ENCODE assay signal across 8 cellular contexts in the genomic region with DNA sequence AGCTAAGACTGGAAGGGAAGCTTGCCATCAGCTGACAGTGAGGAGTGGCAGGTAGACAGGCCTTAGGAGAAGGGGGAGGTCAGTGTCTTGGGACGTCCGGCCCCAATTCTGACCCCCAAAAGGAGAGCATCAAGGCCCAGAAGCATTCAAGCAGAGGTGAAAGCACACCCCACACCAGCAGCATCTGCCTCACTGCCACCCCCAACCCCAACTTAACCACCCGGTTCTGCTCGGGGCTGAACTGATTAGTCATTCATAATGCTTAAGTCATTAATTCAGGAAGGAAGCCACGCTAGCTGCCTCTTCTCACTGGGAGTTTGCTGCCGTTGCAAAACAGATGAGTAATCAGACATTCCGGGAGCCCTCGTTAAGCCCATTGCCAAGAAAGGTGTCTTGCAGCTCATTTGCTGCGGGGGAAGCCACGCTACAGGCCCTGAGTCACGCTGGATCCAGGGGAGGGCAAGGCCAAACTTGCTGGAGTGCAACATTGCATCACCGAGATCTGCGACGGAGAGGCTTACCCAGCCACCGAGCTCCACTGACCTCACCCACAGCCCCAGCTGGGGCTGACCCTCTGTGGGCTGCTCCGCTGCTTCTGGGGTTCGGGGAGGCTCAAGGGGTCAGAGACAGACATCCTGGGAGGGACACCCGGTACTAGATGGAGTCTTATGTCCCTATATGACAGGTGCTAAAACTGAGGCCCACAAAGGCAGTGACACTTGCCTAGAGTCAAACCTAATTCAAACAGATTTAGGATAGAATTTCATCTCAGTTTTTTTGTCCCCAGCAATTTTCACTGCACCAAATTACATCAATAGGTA. TPM values are rescaled to one million over a fixed set of nuclear protein-coding genes. Genes with fewer than 3 reads are reported as not detected.
DNase-seq lines count a peak whose midpoint lies in the region; ATAC-seq and TF ChIP-seq lines count a peak whose summit lies in the region.

No MANE protein-coding gene starts in this region.

- H3K4me1 ChIP-seq in left ventricle myocardium inferior, result peaks cover 8% of the 10 kb centered on the region

- no peak overlapping the region for H3K4me3 ChIP-seq in left ventricle myocardium inferior

- peak; percentile 23 for DNase-seq in DMS53 treated with DMSO at 0.1 percent for 48 hours (lab: John Stamatoyannopoulos, UW; ENCODE audit: unreplicated experiment)
- DNase-seq in LoVo (ENCODE audit: low spot score), result peak; percentile 96
- DNase-seq in activated CD4-positive, alpha-beta T cell treated with anti-CD3 and anti-CD28 coated beads, Interleukin-2, amount 50 U/mL, for 48 hours, result peak; percentile 40 to 52
- DNase-seq in left ventricle myocardium inferior, result peak; percentile 39
- DNase-seq in sciatic nerve (ENCODE audit: low spot score), result peak; percentile 79
- no peak for DNase-seq in D341Med (ENCODE audit: low spot score)

- TF ChIP-seq CTCF in left ventricle myocardium inferior (IDR thresholded peaks at IDR 0.05; ENCODE audit: borderline replicate concordance), result no peak

- H3K27ac ChIP-seq in left ventricle myocardium inferior (replicated peaks), result no peak overlapping the region

- peaks cover 18% of the 10 kb centered on the region for H3K27me3 ChIP-seq in left ventricle myocardium inferior (ENCODE audit: low read depth)

- H3K9me3 ChIP-seq in left ventricle myocardium inferior (replicated peaks), result no peaks in the 10 kb centered on the region

- no peaks in the 10 kb centered on the region for H3K36me3 ChIP-seq in left ventricle myocardium inferior

- ATAC-seq in GM21529 (IDR thresholded peaks at IDR 0.05; ENCODE audit: unreplicated experiment) (peak; percentile 65), sciatic nerve (peak; percentile 71), HG02870 (IDR thresholded peaks at IDR 0.05; ENCODE audit: unreplicated experiment) (no peak)

- intact Hi-C loops in left ventricle myocardium inferior (cut with micrococcal nuclease) (no loop called here), sciatic nerve (cut with DNase I) (no loop called here)

RNA-seq across cellular contexts. Expression of a gene that starts 46.4 kb away (rescaled TPM):
- 13.4 TPM for total RNA-seq in left ventricle myocardium inferior
- total RNA-seq in sciatic nerve, result 87.1 TPM
